ENCODE assay signal across 9 cellular contexts in the genomic region with DNA sequence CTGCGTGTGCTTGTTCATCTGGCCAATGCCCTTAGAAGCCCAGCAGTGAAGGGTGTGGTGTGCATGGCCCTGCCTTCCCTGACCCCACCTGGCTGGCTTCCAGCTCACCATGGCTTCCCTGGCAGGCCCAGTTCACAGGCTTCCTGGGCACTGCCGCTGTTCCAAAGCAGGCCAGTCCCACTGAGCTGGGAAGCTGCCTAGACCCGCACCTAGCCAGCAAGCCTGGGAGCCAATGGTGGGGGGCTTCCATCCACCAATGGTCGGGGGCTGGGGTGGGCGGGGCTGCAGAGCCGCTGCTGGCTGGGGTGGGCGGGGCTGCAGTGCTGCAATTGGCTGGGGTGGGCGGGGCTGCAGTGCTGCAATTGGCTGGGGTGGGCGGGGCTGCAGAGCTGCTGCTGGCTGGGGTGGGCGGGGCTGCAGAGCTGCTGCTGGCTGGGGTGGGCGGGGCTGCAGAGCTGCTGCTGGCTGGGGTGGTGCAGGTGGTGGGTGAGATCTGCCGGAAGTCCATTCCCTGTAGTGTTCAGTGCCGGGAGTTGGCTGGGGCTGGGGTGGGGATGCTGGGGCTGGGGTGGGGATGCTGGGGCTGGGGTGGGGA. TPM values are rescaled to one million over a fixed set of nuclear protein-coding genes. Genes with fewer than 3 reads are reported as not detected.
DNase-seq lines count a peak whose midpoint lies in the region; ATAC-seq, FAIRE-seq and TF ChIP-seq lines count a peak whose summit lies in the region.
"Had no signal": no experiment of that assay in that cellular context is flagged by ENCODE, and none has a peak within 500 bp of the region (broad histone marks: within the 10 kb centered on the region; RNA-seq: fewer than 3 reads in every experiment).

No MANE protein-coding gene starts in this region.

- TF ChIP-seq CTCF in fibroblast of mammary gland (conservative IDR thresholded peaks at IDR 0.05; ENCODE audit: control insufficient read depth, insufficient read depth, low read depth, low read length) (no peak), osteocyte (IDR thresholded peaks at IDR 0.05) (no peak)

- intact Hi-C loops in Right ventricle myocardium inferior (cut with DNase I) (loop anchor here (10.0 kb wide), 1 partner anchor 489 kb away; no protein-coding TSS in a partner anchor), cardiac septum (cut with DNase I) (no loop called here)

- DNase-seq in Right ventricle myocardium inferior (ENCODE audit: missing footprints) = no peak
- DNase-seq in cardiac septum (ENCODE audit: low spot score) = no peak
- peak; percentile 86 for DNase-seq in NCI-H2227 (lab: John Stamatoyannopoulos, UW; ENCODE audit: unreplicated experiment)
- peak; percentile 64 for DNase-seq in activated CD4-positive, alpha-beta memory T cell treated with anti-CD3 and anti-CD28 coated beads, Interleukin-2, amount 10 ng/mL, durations not matched to agents 7 days and 5 days
- DNase-seq in fibroblast of mammary gland (ENCODE audit: low read depth) = peak; percentile 32
- DNase-seq in osteocyte (ENCODE audit: extremely low spot score, unreplicated experiment) = peak; percentile 92
- no peak for DNase-seq in frontal cortex (ENCODE audit: low spot score in 2 of 2)

- peaks cover 8% of the 10 kb centered on the region for H3K4me1 Mint-ChIP-seq in activated CD4-positive, alpha-beta memory T cell treated with anti-CD3 and anti-CD28 coated beads, Interleukin-2, amount 10 ng/mL, durations not matched to agents 7 days and 5 days
- H3K4me1 Mint-ChIP-seq in osteocyte (ENCODE audit: unreplicated experiment) = peaks cover 37% of the 10 kb centered on the region

- H3K27ac Mint-ChIP-seq in activated CD4-positive, alpha-beta memory T cell treated with anti-CD3 and anti-CD28 coated beads, Interleukin-2, amount 10 ng/mL, durations not matched to agents 7 days and 5 days = no peak overlapping the region
- no peak overlapping the region for H3K27ac Mint-ChIP-seq in osteocyte (ENCODE audit: unreplicated experiment)

- CTCF ChIA-PET in activated CD4-positive, alpha-beta memory T cell treated with anti-CD3 and anti-CD28 coated beads, Interleukin-2, amount 10 ng/mL, durations not matched to agents 7 days and 5 days (lab: Charles Lee) = interaction anchor here (1.0 to 1.2 kb wide), 2 partner anchors 9 to 16 kb away, joined by 5 to 6 read pairs; no protein-coding TSS in a partner anchor

- peak; percentile 61 for ATAC-seq in Right ventricle myocardium inferior
- no peak for ATAC-seq in HG02623 (IDR thresholded peaks at IDR 0.05; ENCODE audit: unreplicated experiment)

- H3K27me3 Mint-ChIP-seq in activated CD4-positive, alpha-beta memory T cell treated with anti-CD3 and anti-CD28 coated beads, Interleukin-2, amount 10 ng/mL, durations not matched to agents 7 days and 5 days = peaks cover 39% of the 10 kb centered on the region
- H3K27me3 Mint-ChIP-seq in osteocyte (ENCODE audit: unreplicated experiment) = no peaks in the 10 kb centered on the region

- FAIRE-seq in frontal cortex (lab: Jason Lieb, UNC) = no peak

- peaks cover 3% of the 10 kb centered on the region for H3K9me3 Mint-ChIP-seq in activated CD4-positive, alpha-beta memory T cell treated with anti-CD3 and anti-CD28 coated beads, Interleukin-2, amount 10 ng/mL, durations not matched to agents 7 days and 5 days
- no peaks in the 10 kb centered on the region for H3K9me3 Mint-ChIP-seq in osteocyte (ENCODE audit: unreplicated experiment)

- H3K4me3 Mint-ChIP-seq in activated CD4-positive, alpha-beta memory T cell treated with anti-CD3 and anti-CD28 coated beads, Interleukin-2, amount 10 ng/mL, durations not matched to agents 7 days and 5 days = no peak overlapping the region
- H3K4me3 Mint-ChIP-seq in osteocyte (ENCODE audit: unreplicated experiment) = peak overlapping the region; percentile 38

- POLR2A ChIA-PET in activated CD4-positive, alpha-beta memory T cell treated with anti-CD3 and anti-CD28 coated beads, Interleukin-2, amount 10 ng/mL, durations not matched to agents 7 days and 5 days (lab: Charles Lee) = interaction anchor here (1.0 kb wide), 1 partner anchor 17 kb away, joined by 3 read pairs; no protein-coding TSS in a partner anchor

- no peak overlapping the region for H3K4me3 ChIP-seq in fibroblast of mammary gland (ENCODE audit: control insufficient read depth, low read depth, low read length)

- H3K36me3 Mint-ChIP-seq in activated CD4-positive, alpha-beta memory T cell treated with anti-CD3 and anti-CD28 coated beads, Interleukin-2, amount 10 ng/mL, durations not matched to agents 7 days and 5 days (ENCODE audit: low read depth) = no peaks in the 10 kb centered on the region
- H3K36me3 Mint-ChIP-seq in osteocyte (ENCODE audit: unreplicated experiment) = no peaks in the 10 kb centered on the region

RNA-seq across cellular contexts. Expression of a gene that starts 12.4 kb away (rescaled TPM):
- not detected for total RNA-seq in Right ventricle myocardium inferior
- not detected for total RNA-seq in cardiac septum
- not detected for total RNA-seq in activated CD4-positive, alpha-beta memory T cell treated with anti-CD3 and anti-CD28 coated beads, Interleukin-2, amount 10 ng/mL, durations not matched to agents 7 days and 5 days
- 3.5 TPM in 2 replicates for total RNA-seq in osteocyte
- total RNA-seq in frontal cortex = 8.2 TPM

RNA-seq across cellular contexts. Expression of a gene that starts 15.6 kb away (rescaled TPM):
- total RNA-seq in Right ventricle myocardium inferior (39.4 TPM), cardiac septum (34.4 TPM), osteocyte (35.1 and 39.1 TPM in 2 replicates), frontal cortex (7.3 TPM)
- total RNA-seq in activated CD4-positive, alpha-beta memory T cell treated with anti-CD3 and anti-CD28 coated beads, Interleukin-2, amount 10 ng/mL, durations not matched to agents 7 days and 5 days = 10 to 100 TPM; 45.7 to 52.7 TPM

RNA-seq across cellular contexts. Expression of a gene that starts 15.6 kb away (rescaled TPM):
- 44.7 TPM for total RNA-seq in Right ventricle myocardium inferior
- total RNA-seq in cardiac septum = 39.4 TPM
- total RNA-seq in activated CD4-positive, alpha-beta memory T cell treated with anti-CD3 and anti-CD28 coated beads, Interleukin-2, amount 10 ng/mL, durations not matched to agents 7 days and 5 days = 10 to 100 TPM; 52.3 to 58.2 TPM
- total RNA-seq in osteocyte = 67.2 and 75.2 TPM in 2 replicates
- total RNA-seq in frontal cortex = 44.8 TPM

RNA-seq across cellular contexts. Expression of a gene that starts 22.9 kb away (rescaled TPM):
- total RNA-seq in Right ventricle myocardium inferior (not detected), cardiac septum (not detected), osteocyte (not detected in 2 replicates), frontal cortex (not detected)
- not detected for total RNA-seq in activated CD4-positive, alpha-beta memory T cell treated with anti-CD3 and anti-CD28 coated beads, Interleukin-2, amount 10 ng/mL, durations not matched to agents 7 days and 5 days
- total RNA-seq: subcutaneous adipose tissue had no signal

RNA-seq across cellular contexts. Expression of a gene that starts 33.5 kb away (rescaled TPM):
- total RNA-seq in Right ventricle myocardium inferior (7.9 TPM), cardiac septum (6.1 TPM), osteocyte (20.5 and 24.0 TPM in 2 replicates), frontal cortex (6.9 TPM)
- total RNA-seq in activated CD4-positive, alpha-beta memory T cell treated with anti-CD3 and anti-CD28 coated beads, Interleukin-2, amount 10 ng/mL, durations not matched to agents 7 days and 5 days = 10 to 100 TPM; 11.2 to 11.4 TPM

Comparison
In these comparisons a context has a peak if more than half of its experiments do, and no peak if none do; other contexts are left out.
1. DNase-seq: peak in NCI-H2227 (single experiment), activated CD4-positive, alpha-beta memory T cell treated with anti-CD3 and anti-CD28 coated beads, Interleukin-2, amount 10 ng/mL, durations not matched to agents 7 days and 5 days (single experiment), fibroblast of mammary gland (single experiment) and osteocyte (single experiment); none in Right ventricle myocardium inferior (single experiment), cardiac septum (single experiment) and frontal cortex (0 of 2).